1 cellular context compared by ENCODE assay signal in the genomic region with DNA sequence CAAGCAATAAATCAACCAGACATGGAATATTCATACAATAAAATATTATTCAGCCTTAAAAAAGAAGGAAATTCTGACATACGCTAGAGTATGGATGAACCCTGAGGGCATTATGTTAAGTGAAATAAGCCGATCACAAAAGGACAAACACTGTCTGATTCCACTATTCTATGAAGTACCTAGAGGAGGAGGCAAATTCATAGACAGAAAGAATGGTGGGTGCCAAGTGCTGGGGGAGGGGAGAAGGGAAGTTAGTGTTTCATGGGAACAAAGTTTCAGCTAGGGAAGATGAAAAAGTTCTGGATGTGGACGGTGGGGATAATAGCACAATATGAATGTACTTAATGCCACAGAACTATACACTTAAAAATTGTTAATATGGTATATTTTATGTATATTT.
TF ChIP-seq lines count a peak whose summit lies in the region.

No MANE protein-coding gene starts in this region.

TF ChIP-seq in endothelial cell of umbilical vein, 7 proteins besides CTCF, POLR2A, EP300 and RAD21 (continued from another document):
- TF ChIP-seq, protein P1, sequence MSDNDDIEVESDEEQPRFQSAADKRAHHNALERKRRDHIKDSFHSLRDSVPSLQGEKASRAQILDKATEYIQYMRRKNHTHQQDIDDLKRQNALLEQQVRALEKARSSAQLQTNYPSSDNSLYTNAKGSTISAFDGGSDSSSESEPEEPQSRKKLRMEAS (IDR thresholded peaks at IDR 0.05; ENCODE audit: insufficient read depth, insufficient read length) = no peak
- TF ChIP-seq GATA2 (IDR thresholded peaks at IDR 0.05; ENCODE audit: insufficient read depth, insufficient read length, low read depth, low read length) (no peak), FOS (IDR thresholded peaks at IDR 0.05; ENCODE audit: borderline replicate concordance, insufficient read depth, low read length) (no peak), EZH2 (IDR thresholded peaks at IDR 0.05; ENCODE audit: borderline replicate concordance, low read depth, low read length, severe bottlenecking) (no peak)
